ENCODE assay signal across 13 cellular contexts in the genomic region with DNA sequence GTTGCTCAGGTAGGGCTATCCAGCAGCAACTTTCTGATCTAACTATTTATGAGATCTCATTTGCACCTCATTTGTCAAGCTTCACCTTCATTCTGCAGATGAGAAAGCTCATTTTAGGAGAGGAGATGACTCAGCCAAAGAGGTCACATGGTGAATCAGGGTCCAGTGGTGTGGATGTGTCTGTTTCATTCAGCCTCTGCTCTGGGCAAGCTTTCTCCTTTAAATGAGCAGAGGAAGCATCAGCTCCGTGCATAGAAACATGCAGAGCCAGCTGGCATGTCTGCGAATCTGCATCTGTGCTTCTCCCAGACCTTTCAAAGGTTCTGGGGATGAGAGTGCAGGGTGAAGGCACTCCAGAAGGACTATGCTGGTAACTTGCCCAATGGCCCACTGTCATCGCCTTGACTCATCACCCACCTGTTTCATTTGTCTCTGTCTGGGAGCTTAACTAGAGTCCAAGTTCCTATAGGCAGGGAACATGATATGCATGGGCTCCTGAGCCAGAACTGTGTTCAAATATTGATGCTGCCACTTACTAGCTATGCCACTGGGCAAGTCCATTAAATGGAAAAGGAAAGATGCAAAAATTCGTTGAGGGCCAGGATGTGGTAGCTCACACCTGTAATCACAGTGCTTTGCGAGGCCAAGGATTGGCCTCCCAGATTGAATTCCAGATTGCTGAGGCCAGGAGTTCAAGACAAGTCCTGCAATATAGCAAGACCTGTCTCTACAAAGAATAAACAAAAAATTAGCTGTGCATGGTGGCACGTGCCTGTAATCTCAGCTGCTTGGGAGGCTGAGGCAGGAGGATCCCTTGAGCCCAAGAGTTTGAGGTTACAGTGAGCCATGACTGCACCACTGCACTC.
A peak's percentile ranks its signal among the peaks of the same experiment; 100 is the strongest.
DNase-seq lines count a peak whose midpoint lies in the region; ATAC-seq and TF ChIP-seq lines count a peak whose summit lies in the region.
"Had no signal": no experiment of that assay in that cellular context is flagged by ENCODE, and none has a peak within 500 bp of the region (broad histone marks: within the 10 kb centered on the region; RNA-seq: fewer than 3 reads in every experiment).

No MANE protein-coding gene starts in this region.

- POLR2A ChIA-PET in PC-3 (lab: Charles Lee; ENCODE audit: unreplicated experiment), result no interaction called here

- H3K9ac ChIP-seq in PC-3 (ENCODE audit: low read length), result peak overlapping the region; percentile 55; the same call in 1 of the 2 replicates
- H3K9ac ChIP-seq in neural progenitor cell, result no peak overlapping the region

- BruUV-seq in PC-3 (replicated peaks; lab: Mats Ljungman, UMichigan), result no TSS peak

- peaks cover 43% of the 10 kb centered on the region for H3K4me1 ChIP-seq in PC-3 (ENCODE audit: insufficient read depth, low read length)
- H3K4me1 ChIP-seq in neural progenitor cell, result no peaks in the 10 kb centered on the region
- H3K4me1 ChIP-seq: tibial nerve had no signal

- H3K36me3 ChIP-seq in PC-3 (ENCODE audit: low read depth, low read length), result no peaks in the 10 kb centered on the region
- no peaks in the 10 kb centered on the region for H3K36me3 ChIP-seq in neural progenitor cell
- H3K36me3 ChIP-seq: tibial nerve had no signal

- H3K4me3 ChIP-seq in PC-3 (ENCODE audit: low read length) (no peak overlapping the region), epithelial cell of esophagus (ENCODE audit: low read length) (no peak overlapping the region), neural progenitor cell (no peak overlapping the region)
- H3K4me3 ChIP-seq: tibial nerve had no signal

- H4K20me1 ChIP-seq in PC-3 (ENCODE audit: low read length) (no peaks in the 10 kb centered on the region), neural progenitor cell (ENCODE audit: low read depth) (no peaks in the 10 kb centered on the region)

- H3K36me3 Mint-ChIP-seq in natural killer cell treated with Interleukin-12 subunit alpha and Interleukin-12 subunit beta and Interleukin-15 and Interleukin-18, amount 100 ng/mL, for 72 hours, result no peaks in the 10 kb centered on the region
- H3K36me3 Mint-ChIP-seq in natural killer cell (no peaks in the 10 kb centered on the region), neural progenitor cell (no peaks in the 10 kb centered on the region)

- no peak for DNase-seq in natural killer cell treated with Interleukin-12 subunit alpha and Interleukin-12 subunit beta and Interleukin-15 and Interleukin-18, amount 100 ng/mL, for 72 hours (ENCODE audit: low spot score)
- no peak for DNase-seq in natural killer cell
- peak; percentile 79 for DNase-seq in PC-3
- peak; percentile 58 for DNase-seq in epithelial cell of esophagus (ENCODE audit: low read depth)
- DNase-seq in neural progenitor cell (ENCODE audit: low spot score), result no peak
- no peak for DNase-seq in AG08395 (ENCODE audit: low spot score)
- DNase-seq in cerebellar nuclear complex (lab: John Stamatoyannopoulos, UW), result no peak
- no peak for DNase-seq in NCI-H146 treated with DMSO at 0.1 percent for 48 hours (lab: John Stamatoyannopoulos, UW; ENCODE audit: unreplicated experiment)
- DNase-seq: activated CD4-positive, alpha-beta T cell treated with anti-CD3 and anti-CD28 coated beads, Interleukin-2, amount 50 U/mL, for 1 hour; DMS79 treated with DMSO at 0.1 percent for 48 hours; NCI-H774; T-helper 1 cell had no signal

- ATAC-seq in natural killer cell treated with Interleukin-12 subunit alpha and Interleukin-12 subunit beta and Interleukin-15 and Interleukin-18, amount 100 ng/mL, for 72 hours, result peak; percentile 33 to 40
- no peak for ATAC-seq in natural killer cell
- ATAC-seq in PC-3, result peak; percentile 69

- H3F3A ChIP-seq in PC-3 (ENCODE audit: low read length, unreplicated experiment) (no peaks in the 10 kb centered on the region), neural progenitor cell (ENCODE audit: low read depth) (no peaks in the 10 kb centered on the region)

- no peaks in the 10 kb centered on the region for H3K9me3 Mint-ChIP-seq in natural killer cell treated with Interleukin-12 subunit alpha and Interleukin-12 subunit beta and Interleukin-15 and Interleukin-18, amount 100 ng/mL, for 72 hours
- H3K9me3 Mint-ChIP-seq in natural killer cell, result no peaks in the 10 kb centered on the region
- no peaks in the 10 kb centered on the region for H3K9me3 Mint-ChIP-seq in neural progenitor cell

- no peak overlapping the region for H3K27ac Mint-ChIP-seq in natural killer cell treated with Interleukin-12 subunit alpha and Interleukin-12 subunit beta and Interleukin-15 and Interleukin-18, amount 100 ng/mL, for 72 hours
- H3K27ac Mint-ChIP-seq in natural killer cell (no peak overlapping the region), neural progenitor cell (no peak overlapping the region)

- H2AFZ ChIP-seq in PC-3 (ENCODE audit: low read length) (no peak overlapping the region), neural progenitor cell (replicated peaks) (no peak overlapping the region)

- H3K4me1 Mint-ChIP-seq in natural killer cell treated with Interleukin-12 subunit alpha and Interleukin-12 subunit beta and Interleukin-15 and Interleukin-18, amount 100 ng/mL, for 72 hours (ENCODE audit: low read depth in 2 of 2), result no peaks in the 10 kb centered on the region
- no peaks in the 10 kb centered on the region for H3K4me1 Mint-ChIP-seq in natural killer cell
- H3K4me1 Mint-ChIP-seq in neural progenitor cell, result no peaks in the 10 kb centered on the region

- intact Hi-C loops in natural killer cell (cut with micrococcal nuclease), result no loop called here
- intact Hi-C loops in PC-3 (cut with micrococcal nuclease), result no loop called here

- no peak overlapping the region for H3K4me3 Mint-ChIP-seq in natural killer cell treated with Interleukin-12 subunit alpha and Interleukin-12 subunit beta and Interleukin-15 and Interleukin-18, amount 100 ng/mL, for 72 hours
- no peak overlapping the region for H3K4me3 Mint-ChIP-seq in natural killer cell
- H3K4me3 Mint-ChIP-seq in neural progenitor cell, result no peak overlapping the region

- CTCF ChIA-PET in PC-3 (lab: Charles Lee), result interaction anchor here (1.0 kb wide), 1 partner anchor 258 kb away, joined by 3 read pairs; no protein-coding TSS in a partner anchor

- peak overlapping the region; percentile 57 for H3K4me2 ChIP-seq in PC-3 (ENCODE audit: low read length)
- no peak overlapping the region for H3K4me2 ChIP-seq in neural progenitor cell

- H3K79me2 ChIP-seq in PC-3 (ENCODE audit: low read length) (no peaks in the 10 kb centered on the region), neural progenitor cell (ENCODE audit: low read depth) (no peaks in the 10 kb centered on the region)

- no peaks in the 10 kb centered on the region for H3K9me3 ChIP-seq in PC-3 (ENCODE audit: low read length)
- H3K9me3 ChIP-seq in neural progenitor cell (ENCODE audit: low read depth), result no peaks in the 10 kb centered on the region

- TF ChIP-seq CTCF in natural killer cell (IDR thresholded peaks at IDR 0.05) (no peak), PC-3 (conservative IDR thresholded peaks at IDR 0.05; ENCODE audit: low read depth, low read length) (no peak), epithelial cell of esophagus (IDR thresholded peaks at IDR 0.05; ENCODE audit: insufficient read depth, low read depth, low read length, missing control alignments) (no peak), neural progenitor cell (IDR thresholded peaks at IDR 0.05) (no peak)

- H3K27me3 ChIP-seq in PC-3 (ENCODE audit: low read length) (no peaks in the 10 kb centered on the region), neural progenitor cell (no peaks in the 10 kb centered on the region)
- H3K27me3 ChIP-seq: tibial nerve had no signal

- peak overlapping the region; percentile 90 for H3K27ac ChIP-seq in PC-3 (ENCODE audit: low read length)
- H3K27ac ChIP-seq in neural progenitor cell, result no peak overlapping the region
- H3K27ac ChIP-seq: tibial nerve had no signal

- H3K9me2 ChIP-seq in PC-3 (replicated peaks; ENCODE audit: low read length), result no peaks in the 10 kb centered on the region

- H3K27me3 Mint-ChIP-seq in natural killer cell treated with Interleukin-12 subunit alpha and Interleukin-12 subunit beta and Interleukin-15 and Interleukin-18, amount 100 ng/mL, for 72 hours, result peaks cover 10 to 11% of the 10 kb centered on the region in 2 donors
- H3K27me3 Mint-ChIP-seq in natural killer cell (ENCODE audit: low read depth in 2 of 2), result peaks cover 6 to 10% of the 10 kb centered on the region in 2 donors
- H3K27me3 Mint-ChIP-seq in neural progenitor cell (ENCODE audit: insufficient read depth, low read depth), result peaks cover 10% of the 10 kb centered on the region

Comparison
In these comparisons a context has a peak if more than half of its experiments do, and no peak if none do; other contexts are left out.
1. ATAC-seq: peak in natural killer cell treated with Interleukin-12 subunit alpha and Interleukin-12 subunit beta and Interleukin-15 and Interleukin-18, amount 100 ng/mL, for 72 hours (2 of 2) and PC-3 (single experiment); none in natural killer cell (0 of 3).
2. DNase-seq: peak in PC-3 (single experiment) and epithelial cell of esophagus (single experiment); none in natural killer cell treated with Interleukin-12 subunit alpha and Interleukin-12 subunit beta and Interleukin-15 and Interleukin-18, amount 100 ng/mL, for 72 hours (single experiment), natural killer cell (single experiment), neural progenitor cell (single experiment), AG08395 (single experiment), cerebellar nuclear complex (0 of 2) and NCI-H146 treated with DMSO at 0.1 percent for 48 hours (single experiment).